Comparison of ENCODE assay signal across 8 cellular contexts in the genomic region with DNA sequence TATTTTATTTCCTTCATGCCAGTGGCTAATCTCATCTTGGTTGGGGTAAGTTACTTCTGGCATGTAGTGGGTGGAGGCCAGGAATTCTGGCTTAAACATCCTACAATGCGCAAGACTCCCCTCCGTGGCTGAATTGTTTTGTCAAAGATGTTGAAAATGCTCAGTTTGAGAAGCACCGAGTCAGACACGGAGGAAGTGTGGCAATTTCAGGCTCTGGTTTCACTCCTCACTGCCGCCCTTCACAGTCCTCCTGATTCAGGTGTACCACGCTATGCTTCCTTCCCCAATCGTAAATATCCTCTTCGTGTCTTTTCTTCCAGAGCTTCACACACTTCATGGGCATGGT.
A peak's percentile ranks its signal among the peaks of the same experiment; 100 is the strongest.
DNase-seq lines count a peak whose midpoint lies in the region; ATAC-seq and TF ChIP-seq lines count a peak whose summit lies in the region.

No MANE protein-coding gene starts in this region.

- H3K79me2 ChIP-seq in PC-3 (ENCODE audit: low read length): no peaks in the 10 kb centered on the region

- H3K4me1 ChIP-seq in PC-3 (ENCODE audit: insufficient read depth, low read length): peaks cover 4% of the 10 kb centered on the region; the same call in 1 of the 2 replicates

- peaks cover 36% of the 10 kb centered on the region for H3K4me1 Mint-ChIP-seq in nephron progenitor cell

- no peak overlapping the region for H3K9ac ChIP-seq in PC-3 (ENCODE audit: low read length)

- no TSS peak for BruUV-seq in PC-3 (replicated peaks; lab: Mats Ljungman, UMichigan)

- no peak overlapping the region for H3K4me3 ChIP-seq in PC-3 (ENCODE audit: low read length)

- H3K27ac ChIP-seq in PC-3 (ENCODE audit: low read length): no peak overlapping the region

- H3K9me3 ChIP-seq in PC-3 (ENCODE audit: low read length): no peaks in the 10 kb centered on the region

- no peaks in the 10 kb centered on the region for H4K20me1 ChIP-seq in PC-3 (ENCODE audit: low read length)

- TF ChIP-seq CTCF in PC-3 (conservative IDR thresholded peaks at IDR 0.05; ENCODE audit: low read depth, low read length) (no peak), nephron progenitor cell (IDR thresholded peaks at IDR 0.05) (no peak)

- CTCF ChIA-PET in PC-3 (lab: Charles Lee): no interaction called here

- DNase-seq in PC-3: no peak
- no peak for DNase-seq in nephron progenitor cell
- no peak for DNase-seq in ACHN
- no peak for DNase-seq in anterior cingulate cortex (lab: John Stamatoyannopoulos, UW)

- H3K4me2 ChIP-seq in PC-3 (ENCODE audit: low read length): peak overlapping the region; percentile 10; the same call in 1 of the 2 replicates

- 0 out of 2 replicates have a peak overlapping the region, but pooled peaks have one; percentile 37 for H2AFZ ChIP-seq in PC-3 (ENCODE audit: low read length)

- in situ Hi-C loops in ACHN (cut with HindIII; ENCODE audit: low pct_ligation_motif_present, low pct_unique_long_range_greater_than_20kb, low sequenced_read_pairs): no loop called here

- no peaks in the 10 kb centered on the region for H3F3A ChIP-seq in PC-3 (ENCODE audit: low read length, unreplicated experiment)

- H3K36me3 ChIP-seq in PC-3 (ENCODE audit: low read depth, low read length): no peaks in the 10 kb centered on the region

- no peaks in the 10 kb centered on the region for H3K27me3 ChIP-seq in PC-3 (ENCODE audit: low read length)

- intact Hi-C loops in PC-3 (cut with micrococcal nuclease): no loop called here

- ATAC-seq in GM18909 (IDR thresholded peaks at IDR 0.05; ENCODE audit: poor library complexity, unreplicated experiment): peak; percentile 63
- ATAC-seq in HG02884 (IDR thresholded peaks at IDR 0.05; ENCODE audit: unreplicated experiment): peak; percentile 60
- ATAC-seq in PC-3: no peak
- ATAC-seq in HG03097 (IDR thresholded peaks at IDR 0.05; ENCODE audit: low FRiP score, unreplicated experiment): no peak
- no peak for ATAC-seq in GM18520 (IDR thresholded peaks at IDR 0.05; ENCODE audit: unreplicated experiment)

- no peaks in the 10 kb centered on the region for H3K9me2 ChIP-seq in PC-3 (replicated peaks; ENCODE audit: low read length)

- no peak overlapping the region for H3K4me3 Mint-ChIP-seq in nephron progenitor cell

- no peaks in the 10 kb centered on the region for H3K9me3 Mint-ChIP-seq in nephron progenitor cell

- H3K36me3 Mint-ChIP-seq in nephron progenitor cell (ENCODE audit: low read depth): no peaks in the 10 kb centered on the region

- H3K27me3 Mint-ChIP-seq in nephron progenitor cell (ENCODE audit: low read depth, poor library complexity): peaks cover 13% of the 10 kb centered on the region

- POLR2A ChIA-PET in PC-3 (lab: Charles Lee; ENCODE audit: unreplicated experiment): no interaction called here

- peak overlapping the region; percentile 18 for H3K27ac Mint-ChIP-seq in nephron progenitor cell

Comparison
In these comparisons a context has a peak if more than half of its experiments do, and no peak if none do; other contexts are left out.
1. ATAC-seq: peak in GM18909 (single experiment) and HG02884 (single experiment); none in PC-3 (single experiment), HG03097 (single experiment) and GM18520 (single experiment).